ENCODE assay signal across 12 cellular contexts in the genomic region with DNA sequence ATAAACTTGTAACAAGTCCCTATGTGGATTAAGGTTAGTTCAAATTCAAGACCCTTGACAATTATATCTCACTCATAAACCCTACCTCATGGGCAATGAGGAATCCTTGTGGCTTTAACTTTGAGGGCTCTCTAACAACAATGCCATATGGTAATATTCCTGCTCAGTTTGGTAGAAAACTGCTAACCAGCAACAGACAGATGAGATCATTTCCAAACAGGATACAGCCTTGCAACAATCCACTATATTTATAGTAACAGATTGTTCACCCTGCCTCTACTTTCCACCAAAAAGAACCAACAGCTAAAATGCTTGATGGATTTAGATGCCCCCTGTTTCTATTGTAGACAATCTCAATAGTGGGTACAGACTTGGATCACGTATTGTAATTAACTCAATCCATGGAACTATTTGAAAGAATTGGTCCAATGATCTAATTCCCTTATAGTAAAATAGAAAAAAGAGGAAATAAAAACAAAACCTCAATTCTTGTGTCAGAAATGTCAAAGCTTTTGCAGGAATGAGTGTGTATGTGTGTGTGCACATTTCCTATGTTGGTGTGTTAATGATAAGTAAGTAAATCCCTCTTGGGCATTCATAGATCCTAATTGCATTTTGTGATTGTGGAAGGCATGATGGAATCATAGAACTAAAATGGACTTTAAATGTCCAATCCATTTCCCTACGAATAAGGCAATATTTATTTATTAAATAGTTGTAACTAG.
DNase-seq lines count a peak whose midpoint lies in the region; ATAC-seq and TF ChIP-seq lines count a peak whose summit lies in the region.
"Had no signal": no experiment of that assay in that cellular context is flagged by ENCODE, and none has a peak within 500 bp of the region (broad histone marks: within the 10 kb centered on the region; RNA-seq: fewer than 3 reads in every experiment).

No MANE protein-coding gene starts in this region.

- BruUV-seq in PC-9 (replicated peaks; lab: Mats Ljungman, UMichigan): no TSS peak

- H3K36me3 ChIP-seq in adipocyte (ENCODE audit: control insufficient read depth, insufficient read depth, low read length, severe bottlenecking) (no peaks in the 10 kb centered on the region), PC-9 (ENCODE audit: low read depth) (no peaks in the 10 kb centered on the region), tibial nerve (no peaks in the 10 kb centered on the region)
- H3K36me3 ChIP-seq: Peyer's patch had no signal

- no peak for TF ChIP-seq POLR2A in tibial nerve (IDR thresholded peaks at IDR 0.05)

- no peaks in the 10 kb centered on the region for H3F3A ChIP-seq in PC-9 (ENCODE audit: insufficient read depth, low read depth)

- POLR2A ChIA-PET in activated CD4-positive, alpha-beta memory T cell treated with anti-CD3 and anti-CD28 coated beads, Interleukin-2, amount 10 ng/mL, durations not matched to agents 7 days and 5 days (lab: Charles Lee): interaction anchor here (2.4 kb wide), 1 partner anchor 11 kb away, joined by 10 read pairs; no protein-coding TSS in a partner anchor
- POLR2A ChIA-PET in PC-9 (lab: Charles Lee; ENCODE audit: unreplicated experiment): no interaction called here

- no peaks in the 10 kb centered on the region for H3K79me2 ChIP-seq in PC-9 (ENCODE audit: low read depth)

- H3K9me2 ChIP-seq in PC-9 (ENCODE audit: insufficient read depth): no peaks in the 10 kb centered on the region

- CTCF ChIA-PET in activated CD4-positive, alpha-beta memory T cell treated with anti-CD3 and anti-CD28 coated beads, Interleukin-2, amount 10 ng/mL, durations not matched to agents 7 days and 5 days (lab: Charles Lee): no interaction called here
- CTCF ChIA-PET in PC-9 (lab: Charles Lee): no interaction called here

- TF ChIP-seq EP300 in tibial nerve (IDR thresholded peaks at IDR 0.05): no peak

- H3K4me3 ChIP-seq in adipocyte (ENCODE audit: low read length): no peak overlapping the region
- no peak overlapping the region for H3K4me3 ChIP-seq in PC-9
- H3K4me3 ChIP-seq in tibial nerve: no peak overlapping the region
- H3K4me3 ChIP-seq: Peyer's patch had no signal

- no peak for TF ChIP-seq CTCF in PC-9 (conservative IDR thresholded peaks at IDR 0.05)
- no peak for TF ChIP-seq CTCF in tibial nerve (IDR thresholded peaks at IDR 0.05)

- H3K27ac Mint-ChIP-seq in activated CD4-positive, alpha-beta memory T cell treated with anti-CD3 and anti-CD28 coated beads, Interleukin-2, amount 10 ng/mL, durations not matched to agents 7 days and 5 days: no peak overlapping the region
- H3K27ac Mint-ChIP-seq: activated CD4-positive, alpha-beta T cell treated with anti-CD3 and anti-CD28 coated beads for 36 hours had no signal

- no peak for ATAC-seq in left colon
- ATAC-seq: activated CD4-positive, alpha-beta T cell treated with anti-CD3 and anti-CD28 coated beads for 36 hours had no signal

- 77 to 81% methylated on average over 2 of the region's 2 CpGs for WGBS in tibial nerve, 2 donors

- H3K9me3 Mint-ChIP-seq in activated CD4-positive, alpha-beta memory T cell treated with anti-CD3 and anti-CD28 coated beads, Interleukin-2, amount 10 ng/mL, durations not matched to agents 7 days and 5 days: no peaks in the 10 kb centered on the region

- H3K4me1 ChIP-seq in adipocyte (ENCODE audit: control insufficient read depth, insufficient read depth, low read length): peaks cover 10% of the 10 kb centered on the region
- H3K4me1 ChIP-seq in PC-9 (replicated peaks; ENCODE audit: insufficient read depth): no peaks in the 10 kb centered on the region
- no peaks in the 10 kb centered on the region for H3K4me1 ChIP-seq in tibial nerve
- H3K4me1 ChIP-seq: Peyer's patch had no signal

- no peak overlapping the region for H3K4me3 Mint-ChIP-seq in activated CD4-positive, alpha-beta memory T cell treated with anti-CD3 and anti-CD28 coated beads, Interleukin-2, amount 10 ng/mL, durations not matched to agents 7 days and 5 days
- H3K4me3 Mint-ChIP-seq: activated CD4-positive, alpha-beta T cell treated with anti-CD3 and anti-CD28 coated beads for 36 hours had no signal

- peaks cover 10% of the 10 kb centered on the region for H3K4me1 Mint-ChIP-seq in activated CD4-positive, alpha-beta memory T cell treated with anti-CD3 and anti-CD28 coated beads, Interleukin-2, amount 10 ng/mL, durations not matched to agents 7 days and 5 days

- no peaks in the 10 kb centered on the region for H3K27me3 ChIP-seq in adipocyte (replicated peaks; ENCODE audit: control insufficient read depth, insufficient read depth, low read length)
- H3K27me3 ChIP-seq in PC-9 (ENCODE audit: insufficient read depth, low read depth): no peaks in the 10 kb centered on the region
- H3K27me3 ChIP-seq in tibial nerve: no peaks in the 10 kb centered on the region
- H3K27me3 ChIP-seq: Peyer's patch had no signal

- no peak overlapping the region for H3K4me2 ChIP-seq in PC-9

- no peak overlapping the region for H2AFZ ChIP-seq in PC-9

- intact Hi-C loops in PC-9 (cut with micrococcal nuclease; ENCODE audit: unreplicated experiment) (no loop called here), left colon (cut with DNase I, micrococcal nuclease) (no loop called here)

- no peaks in the 10 kb centered on the region for H4K20me1 ChIP-seq in PC-9 (ENCODE audit: insufficient read depth)

- no peaks in the 10 kb centered on the region for H3K9me3 ChIP-seq in adipocyte (ENCODE audit: control insufficient read depth, low read length)
- no peaks in the 10 kb centered on the region for H3K9me3 ChIP-seq in PC-9 (ENCODE audit: insufficient read depth, low read depth)
- H3K9me3 ChIP-seq in tibial nerve: no peaks in the 10 kb centered on the region
- H3K9me3 ChIP-seq: Peyer's patch had no signal

- no peaks in the 10 kb centered on the region for H3K27me3 Mint-ChIP-seq in activated CD4-positive, alpha-beta memory T cell treated with anti-CD3 and anti-CD28 coated beads, Interleukin-2, amount 10 ng/mL, durations not matched to agents 7 days and 5 days

- peaks cover 28% of the 10 kb centered on the region for H3K36me3 Mint-ChIP-seq in activated CD4-positive, alpha-beta memory T cell treated with anti-CD3 and anti-CD28 coated beads, Interleukin-2, amount 10 ng/mL, durations not matched to agents 7 days and 5 days (ENCODE audit: low read depth)

- H3K27ac ChIP-seq in PC-9 (no peak overlapping the region), tibial nerve (no peak overlapping the region)
- H3K27ac ChIP-seq: Peyer's patch had no signal

- no peak overlapping the region for H3K9ac ChIP-seq in adipocyte (ENCODE audit: low read length)

- DNase-seq in DMS 273 (lab: John Stamatoyannopoulos, UW; ENCODE audit: unreplicated experiment) (peak; percentile 61), M059J (ENCODE audit: low read depth) (peak; percentile 60), adipocyte (ENCODE audit: low read depth) (peak; percentile 26), iris pigment epithelial cell (ENCODE audit: low read depth) (peak; percentile 66), PC-9 (no peak), left colon (no peak), tibial nerve (ENCODE audit: low spot score in 2 of 2) (no peak)
- DNase-seq in activated CD4-positive, alpha-beta memory T cell treated with anti-CD3 and anti-CD28 coated beads, Interleukin-2, amount 10 ng/mL, durations not matched to agents 7 days and 5 days: no peak
- DNase-seq: activated CD4-positive, alpha-beta T cell treated with anti-CD3 and anti-CD28 coated beads for 36 hours; activated naive CD4-positive, alpha-beta T cell; Karpas-422; Peyer's patch had no signal

Comparison
In these comparisons a context has a peak if more than half of its experiments do, and no peak if none do; other contexts are left out.
1. DNase-seq: peak in DMS 273 (single experiment), M059J (single experiment), adipocyte (single experiment) and iris pigment epithelial cell (single experiment); none in activated CD4-positive, alpha-beta memory T cell treated with anti-CD3 and anti-CD28 coated beads, Interleukin-2, amount 10 ng/mL, durations not matched to agents 7 days and 5 days (single experiment), PC-9 (0 of 2), left colon (0 of 2) and tibial nerve (0 of 2).